Comparison of ENCODE assay signal across 1 cellular context in the genomic region with DNA sequence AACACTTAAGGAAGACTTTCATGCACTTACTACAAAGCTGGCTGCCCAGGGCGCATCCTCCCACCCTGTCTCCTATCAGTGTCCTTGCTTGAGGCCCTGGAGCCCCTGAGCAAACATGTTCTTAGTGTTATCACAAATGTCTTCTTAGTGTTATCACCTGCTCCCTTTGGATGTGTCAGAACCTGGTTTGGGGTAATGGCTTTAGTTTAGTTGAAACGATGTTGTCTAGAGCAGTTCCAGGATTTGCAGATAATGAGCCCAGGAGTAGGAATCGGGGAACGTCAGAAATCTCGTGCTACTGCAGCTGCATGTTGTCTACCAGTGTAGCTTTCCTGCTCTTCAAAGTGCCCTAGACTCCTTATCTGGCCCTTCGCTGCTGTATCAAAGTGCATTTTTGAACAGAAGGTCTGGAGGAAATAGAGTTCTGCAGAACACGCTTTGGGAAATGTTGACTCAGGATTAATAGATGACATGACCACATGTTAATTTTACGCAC.
A peak's percentile ranks its signal among the peaks of the same experiment; 100 is the strongest.
TF ChIP-seq lines count a peak whose summit lies in the region.

No MANE protein-coding gene starts in this region.

TF ChIP-seq in HepG2, 621 proteins besides CTCF, POLR2A, EP300 and RAD21 (continued from another document and continues in another):
- TF ChIP-seq, protein P1, sequence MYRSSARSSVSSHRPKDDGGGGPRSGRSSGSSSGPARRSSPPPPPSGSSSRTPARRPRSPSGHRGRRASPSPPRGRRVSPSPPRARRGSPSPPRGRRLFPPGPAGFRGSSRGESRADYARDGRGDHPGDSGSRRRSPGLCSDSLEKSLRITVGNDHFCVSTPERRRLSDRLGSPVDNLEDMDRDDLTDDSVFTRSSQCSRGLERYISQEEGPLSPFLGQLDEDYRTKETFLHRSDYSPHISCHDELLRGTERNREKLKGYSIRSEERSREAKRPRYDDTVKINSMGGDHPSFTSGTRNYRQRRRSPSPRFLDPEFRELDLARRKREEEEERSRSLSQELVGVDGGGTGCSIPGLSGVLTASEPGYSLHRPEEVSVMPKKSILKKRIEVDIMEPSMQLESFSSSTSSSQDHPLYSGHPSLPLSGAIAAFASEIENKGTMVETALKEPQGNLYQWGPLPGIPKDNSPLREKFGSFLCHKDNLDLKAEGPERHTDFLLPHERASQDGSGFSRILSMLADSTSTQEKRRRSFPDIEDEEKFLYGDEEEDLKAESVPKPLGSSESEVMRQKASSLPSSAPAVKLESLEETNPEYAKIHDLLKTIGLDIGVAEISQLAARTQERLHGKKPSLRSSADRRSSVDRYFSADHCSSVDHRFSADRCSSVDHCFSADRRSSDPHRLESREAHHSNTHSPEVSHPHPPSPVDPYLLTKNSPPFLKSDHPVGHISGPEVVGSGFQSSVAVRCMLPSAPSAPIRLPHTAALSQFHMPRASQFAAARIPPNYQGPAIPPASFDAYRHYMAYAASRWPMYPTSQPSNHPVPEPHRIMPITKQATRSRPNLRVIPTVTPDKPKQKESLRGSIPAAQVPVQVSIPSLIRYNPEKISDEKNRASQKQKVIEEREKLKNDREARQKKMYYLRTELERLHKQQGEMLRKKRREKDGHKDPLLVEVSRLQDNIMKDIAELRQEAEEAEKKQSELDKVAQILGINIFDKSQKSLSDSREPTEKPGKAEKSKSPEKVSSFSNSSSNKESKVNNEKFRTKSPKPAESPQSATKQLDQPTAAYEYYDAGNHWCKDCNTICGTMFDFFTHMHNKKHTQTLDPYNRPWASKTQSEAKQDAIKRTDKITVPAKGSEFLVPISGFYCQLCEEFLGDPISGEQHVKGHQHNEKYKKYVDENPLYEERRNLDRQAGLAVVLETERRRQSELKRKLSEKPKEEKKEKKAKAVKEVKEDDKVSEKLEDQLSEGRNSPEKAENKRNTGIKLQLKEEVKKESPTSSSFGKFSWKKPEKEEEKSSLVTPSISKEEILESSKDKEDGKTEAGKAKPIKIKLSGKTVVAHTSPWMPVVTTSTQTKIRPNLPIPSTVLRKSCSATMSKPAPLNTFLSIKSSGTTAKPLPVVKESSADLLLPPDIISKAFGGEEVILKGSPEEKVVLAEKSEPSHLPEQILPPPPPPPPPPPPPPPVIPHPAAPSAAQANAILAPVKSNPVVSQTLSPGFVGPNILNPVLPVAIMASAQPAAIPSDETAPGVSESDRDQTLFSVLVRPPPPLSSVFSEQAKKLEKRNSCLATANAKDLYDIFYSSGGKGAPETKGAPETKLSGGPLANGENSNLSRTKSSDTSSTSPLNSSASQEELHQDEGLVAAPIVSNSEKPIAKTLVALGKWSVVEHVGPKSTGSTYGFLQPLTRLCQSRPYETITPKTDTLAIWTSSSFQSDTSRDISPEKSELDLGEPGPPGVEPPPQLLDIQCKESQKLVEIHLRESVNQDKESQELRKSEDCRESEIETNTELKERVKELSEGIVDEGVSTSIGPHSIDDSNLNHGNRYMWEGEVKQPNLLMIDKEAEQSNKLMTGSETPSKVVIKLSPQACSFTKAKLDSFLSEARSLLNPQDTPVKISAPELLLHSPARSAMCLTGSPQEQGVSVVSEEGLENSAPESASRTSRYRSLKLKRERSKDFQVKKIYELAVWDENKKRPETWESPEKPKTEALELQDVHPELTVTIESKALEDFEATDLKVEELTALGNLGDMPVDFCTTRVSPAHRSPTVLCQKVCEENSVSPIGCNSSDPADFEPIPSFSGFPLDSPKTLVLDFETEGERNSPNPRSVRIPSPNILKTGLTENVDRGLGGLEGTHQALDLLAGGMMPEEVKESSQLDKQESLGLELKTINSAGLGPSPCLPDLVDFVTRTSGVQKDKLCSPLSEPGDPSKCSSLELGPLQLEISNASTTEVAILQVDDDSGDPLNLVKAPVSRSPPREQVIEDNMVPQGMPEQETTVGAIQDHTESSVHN (CRISPR knock-in tag; IDR thresholded peaks at IDR 0.05): no peak
- TF ChIP-seq ZNF619 (CRISPR knock-in tag; IDR thresholded peaks at IDR 0.05): no peak
- no peak for TF ChIP-seq NR1H2 (CRISPR knock-in tag; IDR thresholded peaks at IDR 0.05; ENCODE audit: borderline replicate concordance, low read depth)
- peak; percentile 79 for TF ChIP-seq TCF7 (IDR thresholded peaks at IDR 0.05; ENCODE audit: low read depth)
- TF ChIP-seq SRF (IDR thresholded peaks at IDR 0.05; ENCODE audit: low read depth, low read length): no peak
- no peak; the same call in 1 of the 2 replicates for TF ChIP-seq AHDC1 (CRISPR knock-in tag; IDR thresholded peaks at IDR 0.05; ENCODE audit: borderline replicate concordance)
- peak; percentile 61; the same call in 1 of the 2 replicates for TF ChIP-seq ATF2 (CRISPR knock-in tag; IDR thresholded peaks at IDR 0.05)
- no peak for TF ChIP-seq ZNF501 (CRISPR knock-in tag; IDR thresholded peaks at IDR 0.05)
- TF ChIP-seq TARDBP (CRISPR knock-in tag; IDR thresholded peaks at IDR 0.05): peak; percentile 42; the same call in 1 of the 2 replicates
- TF ChIP-seq FOSL2 (CRISPR knock-in tag; IDR thresholded peaks at IDR 0.05): peak; percentile 72
- TF ChIP-seq BCL6 (CRISPR knock-in tag; IDR thresholded peaks at IDR 0.05): peak; percentile 83
- peak; percentile 62; the same call in 1 of the 2 replicates for TF ChIP-seq ZXDC (CRISPR knock-in tag; IDR thresholded peaks at IDR 0.05)
- TF ChIP-seq MYPOP (CRISPR knock-in tag; IDR thresholded peaks at IDR 0.05): no peak; the same call in 1 of the 2 replicates
- TF ChIP-seq CBFB (CRISPR knock-in tag; IDR thresholded peaks at IDR 0.05): 0 out of 2 replicates have a peak, but pooled peaks have one; percentile 51
- peak; percentile 80 for TF ChIP-seq ZBTB7B (CRISPR knock-in tag; IDR thresholded peaks at IDR 0.05)
- TF ChIP-seq SKIL (CRISPR knock-in tag; IDR thresholded peaks at IDR 0.05; ENCODE audit: borderline replicate concordance): peak; percentile 40; the same call in 1 of the 2 replicates
- TF ChIP-seq KMT2B (CRISPR knock-in tag; IDR thresholded peaks at IDR 0.05): peak; percentile 45; the same call in 1 of the 2 replicates
- no peak for TF ChIP-seq ZNF121 (CRISPR knock-in tag; IDR thresholded peaks at IDR 0.05)
- TF ChIP-seq ASH2L (IDR thresholded peaks at IDR 0.05; ENCODE audit: insufficient read length, low read depth, low read length): peak; percentile 67
- TF ChIP-seq SNAPC2 (CRISPR knock-in tag; IDR thresholded peaks at IDR 0.05): 0 out of 2 replicates have a peak, but pooled peaks have one; percentile 68
- TF ChIP-seq NKX3-1 (CRISPR knock-in tag; IDR thresholded peaks at IDR 0.05): no peak
- no peak for TF ChIP-seq ZNF205 (CRISPR knock-in tag; IDR thresholded peaks at IDR 0.05)
- no peak for TF ChIP-seq KAT7 (CRISPR knock-in tag; IDR thresholded peaks at IDR 0.05; ENCODE audit: borderline replicate concordance)
- TF ChIP-seq FOXA3 (CRISPR knock-in tag; IDR thresholded peaks at IDR 0.05): peak; percentile 89
- peak; percentile 34; the same call in 1 of the 2 replicates for TF ChIP-seq THAP11 (CRISPR knock-in tag; IDR thresholded peaks at IDR 0.05)
- TF ChIP-seq ZNF777 (CRISPR knock-in tag; IDR thresholded peaks at IDR 0.05): no peak
- TF ChIP-seq SMARCE1 (IDR thresholded peaks at IDR 0.05; ENCODE audit: borderline replicate concordance): no peak
- no peak for TF ChIP-seq GTF3A (CRISPR knock-in tag; conservative IDR thresholded peaks at IDR 0.05)
- no peak for TF ChIP-seq ZNF577 (CRISPR knock-in tag; IDR thresholded peaks at IDR 0.05; ENCODE audit: borderline replicate concordance, low read depth)
- 0 out of 2 replicates have a peak, but pooled peaks have one; percentile 38 for TF ChIP-seq SP4 (CRISPR knock-in tag; IDR thresholded peaks at IDR 0.05)
- 0 out of 2 replicates have a peak, but pooled peaks have one; percentile 24 for TF ChIP-seq SP5 (CRISPR knock-in tag; IDR thresholded peaks at IDR 0.05; ENCODE audit: borderline replicate concordance, low read depth)
